ENCODE assay signal across 1 cellular context in the genomic region with DNA sequence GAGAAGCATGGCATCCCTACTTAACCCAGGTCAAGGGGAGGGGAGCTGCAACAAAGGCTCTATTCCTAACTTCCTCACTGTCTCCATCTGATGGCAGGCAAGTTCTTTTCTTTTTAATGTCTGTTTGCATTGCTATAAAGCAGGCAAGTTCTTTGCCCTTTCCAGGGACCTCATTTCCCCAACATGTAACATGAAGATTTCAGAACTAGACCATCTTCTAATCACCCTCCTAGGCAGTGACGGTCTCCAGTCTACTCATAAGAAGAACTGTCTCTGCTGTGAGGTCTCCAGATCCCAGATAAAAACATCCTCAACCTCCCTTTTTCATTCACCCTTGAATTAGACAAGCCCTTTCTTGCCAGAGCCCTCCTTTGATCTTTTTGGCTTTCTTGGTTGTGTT.
A peak's percentile ranks its signal among the peaks of the same experiment; 100 is the strongest.
TF ChIP-seq lines count a peak whose summit lies in the region.

No MANE protein-coding gene starts in this region.

TF ChIP-seq in HepG2, 621 proteins besides CTCF, POLR2A, EP300 and RAD21:
- TF ChIP-seq SALL2 (CRISPR knock-in tag; IDR thresholded peaks at IDR 0.05) (no peak), STAG1 (CRISPR knock-in tag; IDR thresholded peaks at IDR 0.05) (peak; percentile 36; the same call in 1 of the 2 replicates)
TF ChIP-seq in HepG2: peak in this region for 1.
